In genomic region chr19:13190781-13191540, GRCh38 we compare ENCODE assay signal across 1 cellular context.
A peak's percentile ranks its signal among the peaks of the same experiment; 100 is the strongest.
TF ChIP-seq lines count a peak whose summit lies in the region.

No MANE protein-coding gene starts in this region.

TF ChIP-seq in HepG2, 621 proteins besides CTCF, POLR2A, EP300 and RAD21 (continued from another document and continues in another):
- no peak for TF ChIP-seq ETV5 (CRISPR knock-in tag; IDR thresholded peaks at IDR 0.05; ENCODE audit: borderline replicate concordance)
- TF ChIP-seq NR1H2 (CRISPR knock-in tag; IDR thresholded peaks at IDR 0.05; ENCODE audit: borderline replicate concordance, low read depth): no peak
- TF ChIP-seq, protein P1, sequence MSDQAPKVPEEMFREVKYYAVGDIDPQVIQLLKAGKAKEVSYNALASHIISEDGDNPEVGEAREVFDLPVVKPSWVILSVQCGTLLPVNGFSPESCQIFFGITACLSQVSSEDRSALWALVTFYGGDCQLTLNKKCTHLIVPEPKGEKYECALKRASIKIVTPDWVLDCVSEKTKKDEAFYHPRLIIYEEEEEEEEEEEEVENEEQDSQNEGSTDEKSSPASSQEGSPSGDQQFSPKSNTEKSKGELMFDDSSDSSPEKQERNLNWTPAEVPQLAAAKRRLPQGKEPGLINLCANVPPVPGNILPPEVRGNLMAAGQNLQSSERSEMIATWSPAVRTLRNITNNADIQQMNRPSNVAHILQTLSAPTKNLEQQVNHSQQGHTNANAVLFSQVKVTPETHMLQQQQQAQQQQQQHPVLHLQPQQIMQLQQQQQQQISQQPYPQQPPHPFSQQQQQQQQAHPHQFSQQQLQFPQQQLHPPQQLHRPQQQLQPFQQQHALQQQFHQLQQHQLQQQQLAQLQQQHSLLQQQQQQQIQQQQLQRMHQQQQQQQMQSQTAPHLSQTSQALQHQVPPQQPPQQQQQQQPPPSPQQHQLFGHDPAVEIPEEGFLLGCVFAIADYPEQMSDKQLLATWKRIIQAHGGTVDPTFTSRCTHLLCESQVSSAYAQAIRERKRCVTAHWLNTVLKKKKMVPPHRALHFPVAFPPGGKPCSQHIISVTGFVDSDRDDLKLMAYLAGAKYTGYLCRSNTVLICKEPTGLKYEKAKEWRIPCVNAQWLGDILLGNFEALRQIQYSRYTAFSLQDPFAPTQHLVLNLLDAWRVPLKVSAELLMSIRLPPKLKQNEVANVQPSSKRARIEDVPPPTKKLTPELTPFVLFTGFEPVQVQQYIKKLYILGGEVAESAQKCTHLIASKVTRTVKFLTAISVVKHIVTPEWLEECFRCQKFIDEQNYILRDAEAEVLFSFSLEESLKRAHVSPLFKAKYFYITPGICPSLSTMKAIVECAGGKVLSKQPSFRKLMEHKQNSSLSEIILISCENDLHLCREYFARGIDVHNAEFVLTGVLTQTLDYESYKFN (CRISPR knock-in tag; conservative IDR thresholded peaks at IDR 0.05): peak; percentile 84
- TF ChIP-seq ZNF484 (CRISPR knock-in tag; IDR thresholded peaks at IDR 0.05; ENCODE audit: borderline replicate concordance, low read depth): no peak
- TF ChIP-seq ZNF737 (CRISPR knock-in tag; IDR thresholded peaks at IDR 0.05; ENCODE audit: borderline replicate concordance): no peak
- peak; percentile 14; the same call in 1 of the 2 replicates for TF ChIP-seq SMC3 (IDR thresholded peaks at IDR 0.05; ENCODE audit: low read length)
- no peak for TF ChIP-seq ZNF749 (CRISPR knock-in tag; IDR thresholded peaks at IDR 0.05; ENCODE audit: borderline replicate concordance)
- TF ChIP-seq FOXM1 (CRISPR knock-in tag; IDR thresholded peaks at IDR 0.05): no peak
- no peak for TF ChIP-seq ZKSCAN1 (IDR thresholded peaks at IDR 0.05; ENCODE audit: low read length)
- no peak for TF ChIP-seq ZSCAN9 (CRISPR knock-in tag; IDR thresholded peaks at IDR 0.05; ENCODE audit: borderline replicate concordance)
- TF ChIP-seq WIZ (CRISPR knock-in tag; IDR thresholded peaks at IDR 0.05): peak; percentile 50; the same call in 1 of the 2 replicates
- no peak for TF ChIP-seq ETV6 (CRISPR knock-in tag; conservative IDR thresholded peaks at IDR 0.05)
- peak; percentile 15; the same call in 1 of the 2 replicates for TF ChIP-seq CEBPG (CRISPR knock-in tag; IDR thresholded peaks at IDR 0.05)
- TF ChIP-seq ZNF33A (CRISPR knock-in tag; IDR thresholded peaks at IDR 0.05; ENCODE audit: borderline replicate concordance): no peak
- TF ChIP-seq ZNF335 (CRISPR knock-in tag; IDR thresholded peaks at IDR 0.05): no peak
- TF ChIP-seq ERF (CRISPR knock-in tag; IDR thresholded peaks at IDR 0.05): no peak
- TF ChIP-seq DPF2 (CRISPR knock-in tag; IDR thresholded peaks at IDR 0.05; ENCODE audit: borderline replicate concordance, low read depth): no peak; the same call in 1 of the 2 replicates
- no peak for TF ChIP-seq GABPA (IDR thresholded peaks at IDR 0.05; ENCODE audit: low read depth, low read length)
- TF ChIP-seq GABPA (CRISPR knock-in tag; IDR thresholded peaks at IDR 0.05; ENCODE audit: low read depth): peak; percentile 42; the same call in 1 of the 2 replicates
- TF ChIP-seq ZNF513 (CRISPR knock-in tag; conservative IDR thresholded peaks at IDR 0.05): no peak
- TF ChIP-seq AKAP8 (CRISPR knock-in tag; IDR thresholded peaks at IDR 0.05): no peak
- no peak for TF ChIP-seq EZH2 (conservative IDR thresholded peaks at IDR 0.05; ENCODE audit: low read depth, low read length)
- no peak for TF ChIP-seq MATR3 (CRISPR knock-in tag; IDR thresholded peaks at IDR 0.05)
- TF ChIP-seq CBFB (CRISPR knock-in tag; IDR thresholded peaks at IDR 0.05): no peak
- no peak for TF ChIP-seq ZNF256 (CRISPR knock-in tag; conservative IDR thresholded peaks at IDR 0.05)
- TF ChIP-seq, protein P2, sequence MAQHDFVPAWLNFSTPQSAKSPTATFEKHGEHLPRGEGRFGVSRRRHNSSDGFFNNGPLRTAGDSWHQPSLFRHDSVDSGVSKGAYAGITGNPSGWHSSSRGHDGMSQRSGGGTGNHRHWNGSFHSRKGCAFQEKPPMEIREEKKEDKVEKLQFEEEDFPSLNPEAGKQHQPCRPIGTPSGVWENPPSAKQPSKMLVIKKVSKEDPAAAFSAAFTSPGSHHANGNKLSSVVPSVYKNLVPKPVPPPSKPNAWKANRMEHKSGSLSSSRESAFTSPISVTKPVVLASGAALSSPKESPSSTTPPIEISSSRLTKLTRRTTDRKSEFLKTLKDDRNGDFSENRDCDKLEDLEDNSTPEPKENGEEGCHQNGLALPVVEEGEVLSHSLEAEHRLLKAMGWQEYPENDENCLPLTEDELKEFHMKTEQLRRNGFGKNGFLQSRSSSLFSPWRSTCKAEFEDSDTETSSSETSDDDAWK (CRISPR knock-in tag; IDR thresholded peaks at IDR 0.05): no peak
- no peak for TF ChIP-seq AHR (CRISPR knock-in tag; IDR thresholded peaks at IDR 0.05)
- no peak for TF ChIP-seq ZNF567 (CRISPR knock-in tag; IDR thresholded peaks at IDR 0.05; ENCODE audit: borderline replicate concordance)
- no peak for TF ChIP-seq POGZ (CRISPR knock-in tag; IDR thresholded peaks at IDR 0.05)
- no peak for TF ChIP-seq PHB2 (IDR thresholded peaks at IDR 0.05; ENCODE audit: partially characterized antibody)
- TF ChIP-seq HOXA3 (CRISPR knock-in tag; IDR thresholded peaks at IDR 0.05): no peak
- TF ChIP-seq ZNF460 (CRISPR knock-in tag; IDR thresholded peaks at IDR 0.05; ENCODE audit: borderline replicate concordance): no peak
- no peak for TF ChIP-seq ZNF34 (CRISPR knock-in tag; IDR thresholded peaks at IDR 0.05; ENCODE audit: borderline replicate concordance)
- peak; percentile 31; the same call in 1 of the 2 replicates for TF ChIP-seq BHLHE40 (IDR thresholded peaks at IDR 0.05; ENCODE audit: low read length)
- no peak for TF ChIP-seq LCORL (IDR thresholded peaks at IDR 0.05)
- TF ChIP-seq LCORL (CRISPR knock-in tag; IDR thresholded peaks at IDR 0.05): peak; percentile 66
- 0 out of 2 replicates have a peak, but pooled peaks have one; percentile 42 for TF ChIP-seq SAFB2 (CRISPR knock-in tag; IDR thresholded peaks at IDR 0.05; ENCODE audit: borderline replicate concordance, low read depth)
- TF ChIP-seq HES4 (CRISPR knock-in tag; IDR thresholded peaks at IDR 0.05; ENCODE audit: borderline replicate concordance): no peak
- TF ChIP-seq MYC (CRISPR knock-in tag; IDR thresholded peaks at IDR 0.05; ENCODE audit: borderline replicate concordance): no peak
- no peak for TF ChIP-seq KDM3A (CRISPR knock-in tag; IDR thresholded peaks at IDR 0.05; ENCODE audit: low read depth)
- 0 out of 2 replicates have a peak, but pooled peaks have one; percentile 21 for TF ChIP-seq PHF8 (CRISPR knock-in tag; IDR thresholded peaks at IDR 0.05)
- no peak for TF ChIP-seq ZFP90 (CRISPR knock-in tag; IDR thresholded peaks at IDR 0.05; ENCODE audit: borderline replicate concordance)
- TF ChIP-seq ZNF510 (CRISPR knock-in tag; IDR thresholded peaks at IDR 0.05; ENCODE audit: low read depth): no peak
- TF ChIP-seq, protein P3, sequence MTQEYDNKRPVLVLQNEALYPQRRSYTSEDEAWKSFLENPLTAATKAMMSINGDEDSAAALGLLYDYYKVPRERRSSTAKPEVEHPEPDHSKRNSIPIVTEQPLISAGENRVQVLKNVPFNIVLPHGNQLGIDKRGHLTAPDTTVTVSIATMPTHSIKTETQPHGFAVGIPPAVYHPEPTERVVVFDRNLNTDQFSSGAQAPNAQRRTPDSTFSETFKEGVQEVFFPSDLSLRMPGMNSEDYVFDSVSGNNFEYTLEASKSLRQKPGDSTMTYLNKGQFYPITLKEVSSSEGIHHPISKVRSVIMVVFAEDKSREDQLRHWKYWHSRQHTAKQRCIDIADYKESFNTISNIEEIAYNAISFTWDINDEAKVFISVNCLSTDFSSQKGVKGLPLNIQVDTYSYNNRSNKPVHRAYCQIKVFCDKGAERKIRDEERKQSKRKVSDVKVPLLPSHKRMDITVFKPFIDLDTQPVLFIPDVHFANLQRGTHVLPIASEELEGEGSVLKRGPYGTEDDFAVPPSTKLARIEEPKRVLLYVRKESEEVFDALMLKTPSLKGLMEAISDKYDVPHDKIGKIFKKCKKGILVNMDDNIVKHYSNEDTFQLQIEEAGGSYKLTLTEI (CRISPR knock-in tag; conservative IDR thresholded peaks at IDR 0.05): no peak
- no peak for TF ChIP-seq KDM5A (IDR thresholded peaks at IDR 0.05; ENCODE audit: borderline replicate concordance, low read length)
- no peak for TF ChIP-seq HMGA1 (CRISPR knock-in tag; conservative IDR thresholded peaks at IDR 0.05)
- peak; percentile 20; the same call in 1 of the 3 replicates for TF ChIP-seq MXI1 (IDR thresholded peaks at IDR 0.05; ENCODE audit: borderline replicate concordance, low read depth, low read length)
- TF ChIP-seq ZNF234 (CRISPR knock-in tag; conservative IDR thresholded peaks at IDR 0.05): no peak
- TF ChIP-seq RFXAP (CRISPR knock-in tag; IDR thresholded peaks at IDR 0.05; ENCODE audit: borderline replicate concordance): no peak
- TF ChIP-seq, protein P4, sequence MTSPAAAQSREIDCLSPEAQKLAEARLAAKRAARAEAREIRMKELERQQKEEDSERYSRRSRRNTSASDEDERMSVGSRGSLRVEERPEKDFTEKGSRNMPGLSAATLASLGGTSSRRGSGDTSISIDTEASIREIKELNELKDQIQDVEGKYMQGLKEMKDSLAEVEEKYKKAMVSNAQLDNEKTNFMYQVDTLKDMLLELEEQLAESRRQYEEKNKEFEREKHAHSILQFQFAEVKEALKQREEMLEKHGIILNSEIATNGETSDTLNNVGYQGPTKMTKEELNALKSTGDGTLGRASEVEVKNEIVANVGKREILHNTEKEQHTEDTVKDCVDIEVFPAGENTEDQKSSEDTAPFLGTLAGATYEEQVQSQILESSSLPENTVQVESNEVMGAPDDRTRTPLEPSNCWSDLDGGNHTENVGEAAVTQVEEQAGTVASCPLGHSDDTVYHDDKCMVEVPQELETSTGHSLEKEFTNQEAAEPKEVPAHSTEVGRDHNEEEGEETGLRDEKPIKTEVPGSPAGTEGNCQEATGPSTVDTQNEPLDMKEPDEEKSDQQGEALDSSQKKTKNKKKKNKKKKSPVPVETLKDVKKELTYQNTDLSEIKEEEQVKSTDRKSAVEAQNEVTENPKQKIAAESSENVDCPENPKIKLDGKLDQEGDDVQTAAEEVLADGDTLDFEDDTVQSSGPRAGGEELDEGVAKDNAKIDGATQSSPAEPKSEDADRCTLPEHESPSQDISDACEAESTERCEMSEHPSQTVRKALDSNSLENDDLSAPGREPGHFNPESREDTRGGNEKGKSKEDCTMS (CRISPR knock-in tag; conservative IDR thresholded peaks at IDR 0.05): no peak
- 0 out of 2 replicates have a peak, but pooled peaks have one; percentile 7 for TF ChIP-seq NR2F2 (IDR thresholded peaks at IDR 0.05; ENCODE audit: borderline replicate concordance, low read depth)
- no peak for TF ChIP-seq CENPT (CRISPR knock-in tag; IDR thresholded peaks at IDR 0.05; ENCODE audit: low read depth)
- 0 out of 2 replicates have a peak, but pooled peaks have one; percentile 37 for TF ChIP-seq ZNF644 (CRISPR knock-in tag; IDR thresholded peaks at IDR 0.05; ENCODE audit: low read depth)
- TF ChIP-seq ZNF33B (CRISPR knock-in tag; IDR thresholded peaks at IDR 0.05): no peak
- no peak for TF ChIP-seq ARNT (IDR thresholded peaks at IDR 0.05)
- TF ChIP-seq THAP9 (CRISPR knock-in tag; IDR thresholded peaks at IDR 0.05; ENCODE audit: borderline replicate concordance): no peak
- TF ChIP-seq ZNF839 (CRISPR knock-in tag; IDR thresholded peaks at IDR 0.05; ENCODE audit: borderline replicate concordance): no peak
- TF ChIP-seq U2AF2 (IDR thresholded peaks at IDR 0.05; ENCODE audit: low read depth, low read length): no peak
- TF ChIP-seq, protein P5, sequence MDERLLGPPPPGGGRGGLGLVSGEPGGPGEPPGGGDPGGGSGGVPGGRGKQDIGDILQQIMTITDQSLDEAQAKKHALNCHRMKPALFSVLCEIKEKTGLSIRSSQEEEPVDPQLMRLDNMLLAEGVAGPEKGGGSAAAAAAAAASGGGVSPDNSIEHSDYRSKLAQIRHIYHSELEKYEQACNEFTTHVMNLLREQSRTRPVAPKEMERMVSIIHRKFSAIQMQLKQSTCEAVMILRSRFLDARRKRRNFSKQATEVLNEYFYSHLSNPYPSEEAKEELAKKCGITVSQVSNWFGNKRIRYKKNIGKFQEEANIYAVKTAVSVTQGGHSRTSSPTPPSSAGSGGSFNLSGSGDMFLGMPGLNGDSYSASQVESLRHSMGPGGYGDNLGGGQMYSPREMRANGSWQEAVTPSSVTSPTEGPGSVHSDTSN (CRISPR knock-in tag; IDR thresholded peaks at IDR 0.05): no peak
- TF ChIP-seq HNRNPK (IDR thresholded peaks at IDR 0.05; ENCODE audit: low read depth, low read length, poor library complexity, severe bottlenecking): no peak
- TF ChIP-seq ZMYM4 (CRISPR knock-in tag; IDR thresholded peaks at IDR 0.05): no peak
